Comparison of ENCODE assay signal across 29 cellular contexts in genomic region chrX:24483596-24483995, GRCh38.
"Had no signal": no experiment of that assay in that cellular context is flagged by ENCODE, and none has a peak within 500 bp of the region (broad histone marks: within the 10 kb centered on the region; RNA-seq: fewer than 3 reads in every experiment).

No MANE protein-coding gene starts in this region.

- H3K4me3 Mint-ChIP-seq: activated CD8-positive, alpha-beta memory T cell treated with anti-CD3 and anti-CD28 coated beads, Interleukin-2, amount 10 ng/mL, durations not matched to agents 7 days and 5 days; endodermal cell; stimulated activated naive CD8-positive, alpha-beta T cell treated with anti-CD3 and anti-CD28 coated beads, Interleukin-15, Interleukin-2, amounts not matched to agents 100 ng/mL and 50 ng/mL, for 24 hours had no signal

- H3K27me3 ChIP-seq: left lung, ovary, uterus had no signal

- H3K36me3 ChIP-seq: breast epithelium, left lung, ovary, thoracic aorta, uterus had no signal

- H3K4me3 ChIP-seq: breast epithelium, left lung, lung, ovary, skin epidermis, thoracic aorta, uterus had no signal

- H3K27ac ChIP-seq: breast epithelium, left lung, ovary, skin epidermis, thoracic aorta, uterus had no signal

- ATAC-seq: activated CD8-positive, alpha-beta memory T cell treated with anti-CD3 and anti-CD28 coated beads, Interleukin-2, amount 10 ng/mL, durations not matched to agents 7 days and 5 days; esophagus mucosa; left lung; sciatic nerve had no signal

- DNase-seq: activated CD4-positive, alpha-beta T cell treated with anti-CD3 and anti-CD28 coated beads for 4 hours; activated CD4-positive, alpha-beta T cell treated with anti-CD3 and anti-CD28 coated beads, Interleukin-2, amount 50 U/mL, for 48 hours; activated CD4-positive, CD25-positive, alpha-beta regulatory T cell; activated CD8-positive, alpha-beta memory T cell treated with anti-CD3 and anti-CD28 coated beads, Interleukin-2, amount 10 ng/mL, durations not matched to agents 7 days and 5 days; activated gamma-delta T cell treated with Interleukin-2 at 50 U/mL for 16 hours; amygdala; central memory CD4-positive, alpha-beta T cell; endodermal cell; foreskin fibroblast; head of caudate nucleus; hippocampal formation; kidney; left lung; mesendoderm; ovary; retina; stimulated activated CD4-positive, alpha-beta T cell treated with anti-CD3 and anti-CD28 coated beads, Interleukin-12 subunit alpha, Interleukin-12 subunit beta, amount 100 ng/mL, for 4 hours; stimulated activated CD4-positive, alpha-beta T cell treated with anti-CD3 and anti-CD28 coated beads, Interleukin-4, amount 100 ng/mL, for 1 hour; T-helper 1 cell; trophoblast cell; uterus had no signal

- H3K4me1 ChIP-seq: breast epithelium, uterus had no signal

- H3K27me3 Mint-ChIP-seq: activated CD8-positive, alpha-beta memory T cell treated with anti-CD3 and anti-CD28 coated beads, Interleukin-2, amount 10 ng/mL, durations not matched to agents 7 days and 5 days; progenitor cell of endocrine pancreas; stimulated activated naive CD8-positive, alpha-beta T cell treated with anti-CD3 and anti-CD28 coated beads, Interleukin-15, Interleukin-2, amounts not matched to agents 100 ng/mL and 50 ng/mL, for 24 hours had no signal

- H3K9me3 ChIP-seq: breast epithelium, left lung, ovary, thoracic aorta, uterus had no signal

- FAIRE-seq: kidney had no signal

- H3K27ac Mint-ChIP-seq: progenitor cell of endocrine pancreas; stimulated activated naive CD8-positive, alpha-beta T cell treated with anti-CD3 and anti-CD28 coated beads, Interleukin-15, Interleukin-2, amounts not matched to agents 100 ng/mL and 50 ng/mL, for 24 hours had no signal
